In genomic region chr13:91405240-91405639, GRCh38 we compare ENCODE assay signal across 18 cellular contexts. TPM values are rescaled to one million over a fixed set of nuclear protein-coding genes. Genes with fewer than 3 reads are reported as not detected.
A peak's percentile ranks its signal among the peaks of the same experiment; 100 is the strongest.
DNase-seq lines count a peak whose midpoint lies in the region; ATAC-seq, FAIRE-seq and TF ChIP-seq lines count a peak whose summit lies in the region.
"Had no signal": no experiment of that assay in that cellular context is flagged by ENCODE, and none has a peak within 500 bp of the region (broad histone marks: within the 10 kb centered on the region; RNA-seq: fewer than 3 reads in every experiment).

No MANE protein-coding gene starts in this region.

- peak overlapping the region; percentile 28 for H2BK12ac ChIP-seq in H9 (ENCODE audit: insufficient read length, low read depth, low read length)

- H3K23me2 ChIP-seq in H9 (ENCODE audit: insufficient read length, low read depth, low read length, poor library complexity, severe bottlenecking), result no peaks in the 10 kb centered on the region

- H2BK20ac ChIP-seq in H9 (ENCODE audit: low read depth, low read length, poor library complexity, severe bottlenecking), result no peak overlapping the region

- FAIRE-seq in GM19239 (lab: Jason Lieb, UNC), result peak; percentile 72
- FAIRE-seq: islet of Langerhans, pancreas had no signal

- H2BK15ac ChIP-seq in H9 (ENCODE audit: low read depth, low read length), result no peak overlapping the region

- peaks cover 8 to 11% of the 10 kb centered on the region in 2 experiments for H3K9me3 Mint-ChIP-seq in H9
- H3K9me3 Mint-ChIP-seq in CD8-positive, alpha-beta memory T cell, result peaks cover 0 to 3% (median 0%) of the 10 kb centered on the region in 5 donors
- H3K9me3 Mint-ChIP-seq: activated naive CD4-positive, alpha-beta T cell treated with anti-CD3 and anti-CD28 coated beads, Interleukin-2, amount 50 U/mL, for 72 hours; CD14-positive monocyte had no signal

- WGBS in H9 (ENCODE audit: extremely low coverage, insufficient read length, low lambda C conversion rate), result no CpG with 5 or more reads among the region's 6 CpGs

- H3K23ac ChIP-seq in H9 (ENCODE audit: insufficient read length, low read depth, low read length), result no peak overlapping the region

- POLR2A ChIA-PET in CD8-positive, alpha-beta memory T cell (lab: Charles Lee), result no interaction called here

- DNase-seq in GM12864 (ENCODE audit: low read depth) (peak; percentile 5), GM19239 (ENCODE audit: insufficient read length, low spot score) (no peak), H9 (no peak), activated gamma-delta T cell (lab: John Stamatoyannopoulos, UW) (no peak), dermis blood vessel endothelial cell (no peak), NCI-H2196 (lab: John Stamatoyannopoulos, UW; ENCODE audit: unreplicated experiment) (no peak)
- DNase-seq in CD8-positive, alpha-beta memory T cell, result no peak
- DNase-seq: 8988T; activated CD8-positive, alpha-beta memory T cell treated with anti-CD3 and anti-CD28 coated beads, Interleukin-2, amount 50 U/mL, for 4 hours; foreskin melanocyte; NCI-H1105 treated with DMSO at 0.1 percent for 48 hours; pancreas; stimulated activated CD4-positive, alpha-beta T cell treated with anti-CD3 and anti-CD28 coated beads, Interleukin-12 subunit alpha, Interleukin-12 subunit beta, amount 100 ng/mL, for 4 hours; thyroid gland had no signal

- peaks cover under 1% of the 10 kb centered on the region; the same call in 1 of the 2 replicates for H3K27me3 ChIP-seq in H9 (ENCODE audit: insufficient read depth, low read length)
- peaks cover 5% of the 10 kb centered on the region for H3K27me3 ChIP-seq in CD8-positive, alpha-beta memory T cell (ENCODE audit: insufficient read depth, low read length, poor library complexity, severe bottlenecking)
- H3K27me3 ChIP-seq: thyroid gland had no signal

- CTCF ChIA-PET in CD8-positive, alpha-beta memory T cell (lab: Charles Lee), result interaction anchor here (1.2 kb wide), 1 partner anchor 46 kb away, joined by 3 read pairs; no protein-coding TSS in a partner anchor

- no peak overlapping the region for H3K9ac ChIP-seq in H9 (ENCODE audit: extremely low read depth, insufficient read length, low read length)

- TF ChIP-seq CTCF in GM12864 (IDR thresholded peaks at IDR 0.05; ENCODE audit: low read depth, low read length, missing control alignments), result no peak
- TF ChIP-seq CTCF in H9 (conservative IDR thresholded peaks at IDR 0.05), result no peak

- H3T11ph ChIP-seq in H9 (ENCODE audit: low read length), result no peak overlapping the region

- peaks cover 0 to 5% (median 2%) of the 10 kb centered on the region in 3 experiments; a peak in 4 of 7 replicates for H3K36me3 Mint-ChIP-seq in H9 (ENCODE audit: insufficient read depth in 1 of 3, low read depth in 3 of 3)
- H3K36me3 Mint-ChIP-seq in CD8-positive, alpha-beta memory T cell, result peaks cover 0 to 1% (median 0%) of the 10 kb centered on the region in 3 donors
- H3K36me3 Mint-ChIP-seq: activated naive CD4-positive, alpha-beta T cell treated with anti-CD3 and anti-CD28 coated beads, Interleukin-2, amount 50 U/mL, for 72 hours; CD14-positive monocyte had no signal

- H3K27ac Mint-ChIP-seq in H9, result no peak overlapping the region
- no peak overlapping the region for H3K27ac Mint-ChIP-seq in CD8-positive, alpha-beta memory T cell
- H3K27ac Mint-ChIP-seq: activated naive CD4-positive, alpha-beta T cell treated with anti-CD3 and anti-CD28 coated beads, Interleukin-2, amount 50 U/mL, for 72 hours; CD14-positive monocyte had no signal

- no peak overlapping the region for H3K4me3 ChIP-seq in GM12864 (ENCODE audit: low read depth, low read length)
- H3K4me3 ChIP-seq in CD8-positive, alpha-beta memory T cell (ENCODE audit: low read length), result no peak overlapping the region
- H3K4me3 ChIP-seq: pancreas, thyroid gland had no signal

- peak overlapping the region; percentile 88 for H4K8ac ChIP-seq in H9 (replicated peaks; ENCODE audit: insufficient read length, low read depth, low read length)

- H2AK5ac ChIP-seq in H9 (ENCODE audit: insufficient read length, low read length), result no peak overlapping the region

- peaks cover 3% of the 10 kb centered on the region in 2 experiments; a peak in 3 of 4 replicates for H3K4me1 Mint-ChIP-seq in H9
- H3K4me1 Mint-ChIP-seq in CD8-positive, alpha-beta memory T cell, result peaks cover 0 to 4% (median 0%) of the 10 kb centered on the region in 3 donors

- H2AFZ ChIP-seq in H9 (ENCODE audit: low read length), result no peak overlapping the region

- ATAC-seq in HG03135 (IDR thresholded peaks at IDR 0.05; ENCODE audit: unreplicated experiment), result peak; percentile 60
- ATAC-seq: activated naive CD4-positive, alpha-beta T cell treated with anti-CD3 and anti-CD28 coated beads, Interleukin-2, amount 50 U/mL, for 72 hours; pancreas had no signal

- no peaks in the 10 kb centered on the region for H3K79me2 ChIP-seq in H9 (ENCODE audit: insufficient read depth, low read length)

- no peak overlapping the region for H3K56ac ChIP-seq in H9 (ENCODE audit: insufficient read length, low read depth, low read length)

- no peak overlapping the region for H2BK5ac ChIP-seq in H9 (ENCODE audit: insufficient read length, low read length)

- peak overlapping the region; percentile 69 for H4K91ac ChIP-seq in H9 (ENCODE audit: insufficient read length, low read depth, low read length)

- H2BK120ac ChIP-seq in H9 (ENCODE audit: low read depth, low read length, poor library complexity, severe bottlenecking), result peak overlapping the region; percentile 23

- no peak overlapping the region for H3K4me2 ChIP-seq in H9 (ENCODE audit: insufficient read depth, insufficient read length, low read length)

- H3K79me1 ChIP-seq in H9 (ENCODE audit: insufficient read depth, low read depth, low read length, poor library complexity, severe bottlenecking), result no peaks in the 10 kb centered on the region

- H4K5ac ChIP-seq in H9 (ENCODE audit: insufficient read length, low read depth, low read length), result no peak overlapping the region

- no peak overlapping the region for H3K4me3 Mint-ChIP-seq in H9
- H3K4me3 Mint-ChIP-seq in CD8-positive, alpha-beta memory T cell, result no peak overlapping the region
- H3K4me3 Mint-ChIP-seq: CD14-positive monocyte had no signal

- no peaks in the 10 kb centered on the region for H3K4me1 ChIP-seq in H9 (ENCODE audit: insufficient read depth, low read length)
- no peaks in the 10 kb centered on the region for H3K4me1 ChIP-seq in CD8-positive, alpha-beta memory T cell (ENCODE audit: insufficient read depth, low read length)
- H3K4me1 ChIP-seq: pancreas, thyroid gland had no signal

- no peak overlapping the region for H3K4ac ChIP-seq in H9 (ENCODE audit: low read depth, low read length)

- no peak overlapping the region for H3K18ac ChIP-seq in H9 (ENCODE audit: insufficient read length, low read depth, low read length)

- H3K14ac ChIP-seq in H9 (ENCODE audit: insufficient read depth, low read length), result no peak overlapping the region

- no peaks in the 10 kb centered on the region for H4K20me1 ChIP-seq in H9 (ENCODE audit: control insufficient read depth, insufficient read depth, insufficient read length)

- H3K27me3 Mint-ChIP-seq in H9 (ENCODE audit: low read depth), result peaks cover 42% of the 10 kb centered on the region
- peaks cover 6 to 35% of the 10 kb centered on the region in 2 donors for H3K27me3 Mint-ChIP-seq in CD8-positive, alpha-beta memory T cell

- H3K27ac ChIP-seq in H9 (ENCODE audit: insufficient read length, low read depth, low read length), result no peak overlapping the region
- no peak overlapping the region for H3K27ac ChIP-seq in CD8-positive, alpha-beta memory T cell (ENCODE audit: low read depth, low read length)
- H3K27ac ChIP-seq: pancreas, thyroid gland had no signal

- H3K36me3 ChIP-seq in CD8-positive, alpha-beta memory T cell (ENCODE audit: insufficient read depth, low read length), result no peaks in the 10 kb centered on the region
- H3K36me3 ChIP-seq: pancreas, thyroid gland had no signal

- H3K9me3 ChIP-seq in H9 (ENCODE audit: control insufficient read depth, low read depth, low read length), result no peaks in the 10 kb centered on the region
- H3K9me3 ChIP-seq in CD8-positive, alpha-beta memory T cell (ENCODE audit: low read length), result no peaks in the 10 kb centered on the region
- H3K9me3 ChIP-seq: pancreas, thyroid gland had no signal

RNA-seq across cellular contexts. Expression of gene GPC5, which starts 6.8 kb away (rescaled TPM):
- 0.15 TPM in 1 of 2 replicates, not detected in the other for total RNA-seq in H9 (2021)
- 0.23 and 0.34 TPM in 2 replicates for total RNA-seq in dermis blood vessel endothelial cell
- under 1 TPM; 0.13 to 0.39 TPM for total RNA-seq in CD8-positive, alpha-beta memory T cell
- 0.08 TPM for polyA plus RNA-seq in CD8-positive, alpha-beta memory T cell
- polyA plus RNA-seq: CD14-positive monocyte had no signal

RNA-seq across cellular contexts. Expression of gene MIR17HG, which starts 57.8 kb away (rescaled TPM):
- 35.7 and 38.7 TPM in 2 replicates for total RNA-seq in H9 (2021)
- total RNA-seq in dermis blood vessel endothelial cell, result 5.4 and 13.1 TPM in 2 replicates
- 10 to 100 TPM; 21.0 to 21.5 TPM for total RNA-seq in CD8-positive, alpha-beta memory T cell
- 0.26 TPM for polyA plus RNA-seq in CD8-positive, alpha-beta memory T cell
